18 cellular contexts compared by ENCODE assay signal in the genomic region with DNA sequence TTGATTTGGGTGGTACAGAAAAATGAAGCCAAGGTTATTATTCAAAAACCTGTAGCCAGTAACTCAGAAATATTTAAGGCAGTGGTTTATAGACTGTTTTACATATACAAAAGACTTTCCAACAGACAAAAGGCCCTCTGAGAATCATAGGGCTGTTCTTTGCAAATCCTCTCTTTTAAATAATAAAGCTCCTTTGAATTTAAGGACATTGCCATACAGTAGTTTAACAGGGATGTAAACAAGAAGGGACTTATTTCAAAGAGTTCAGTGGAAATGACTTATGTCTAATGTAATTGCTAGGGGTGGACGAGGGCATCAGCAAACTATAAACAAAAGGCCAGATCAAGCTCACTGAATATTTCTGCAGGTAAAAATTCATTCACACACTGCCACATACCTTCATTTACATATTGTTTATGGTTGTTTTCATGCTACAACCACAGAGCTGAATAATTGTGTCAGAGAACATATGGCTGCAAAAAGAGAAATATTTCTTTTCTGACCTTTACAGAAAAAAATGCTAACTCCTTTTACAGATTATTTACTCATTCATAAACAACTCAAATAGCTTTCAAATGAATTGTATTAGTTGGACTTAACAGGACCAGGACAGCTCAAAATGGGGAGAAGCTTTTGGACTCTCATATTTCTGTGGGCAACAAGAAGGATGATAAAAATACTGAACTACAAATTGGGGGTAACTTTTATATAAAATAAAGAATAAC.
"Had no signal": no experiment of that assay in that cellular context is flagged by ENCODE, and none has a peak within 500 bp of the region (broad histone marks: within the 10 kb centered on the region; RNA-seq: fewer than 3 reads in every experiment).

No MANE protein-coding gene starts in this region.

- H3K27me3 Mint-ChIP-seq: activated T-helper 17 cell treated with anti-CD3 and anti-CD28 coated beads, Interleukin-2, amount 50 U/mL, for 72 hours; central memory CD8-positive, alpha-beta T cell; naive thymus-derived CD8-positive, alpha-beta T cell; stimulated activated memory B cell treated with anti-CD40 and anti-IgM and Interleukin-4, amounts not matched to agents 10 μg/mL and 1 μg/mL and 100 μg/mL, for 72 hours had no signal

- H3K27ac ChIP-seq: adrenal gland, heart left ventricle, neutrophil, right atrium auricular region had no signal

- H3K27me3 ChIP-seq: adrenal gland, heart left ventricle, neutrophil, right atrium auricular region had no signal

- H3K4me1 Mint-ChIP-seq: activated T-helper 17 cell treated with anti-CD3 and anti-CD28 coated beads, Interleukin-2, amount 50 U/mL, for 72 hours; central memory CD8-positive, alpha-beta T cell; naive thymus-derived CD8-positive, alpha-beta T cell; stimulated activated memory B cell treated with anti-CD40 and anti-IgM and Interleukin-4, amounts not matched to agents 10 μg/mL and 1 μg/mL and 100 μg/mL, for 72 hours had no signal

- H3K9me3 Mint-ChIP-seq: activated T-helper 17 cell treated with anti-CD3 and anti-CD28 coated beads, Interleukin-2, amount 50 U/mL, for 72 hours had no signal

- H3K36me3 ChIP-seq: adrenal gland, heart left ventricle, neutrophil, right atrium auricular region had no signal

- H3K4me1 ChIP-seq: adrenal gland, heart left ventricle, right atrium auricular region had no signal

- H3K4me3 Mint-ChIP-seq: activated naive CD4-positive, alpha-beta T cell treated with anti-CD3 and anti-CD28 coated beads for 36 hours; activated T-helper 17 cell treated with anti-CD3 and anti-CD28 coated beads, Interleukin-2, amount 50 U/mL, for 72 hours; central memory CD8-positive, alpha-beta T cell; naive thymus-derived CD8-positive, alpha-beta T cell; stimulated activated memory B cell treated with anti-CD40 and anti-IgM and Interleukin-4, amounts not matched to agents 10 μg/mL and 1 μg/mL and 100 μg/mL, for 72 hours had no signal

- ATAC-seq: activated T-helper 17 cell treated with anti-CD3 and anti-CD28 coated beads, Interleukin-2, amount 50 U/mL, for 72 hours; heart left ventricle; left lobe of liver; mucosa of descending colon; naive thymus-derived CD8-positive, alpha-beta T cell; stimulated activated memory B cell treated with anti-CD40 and anti-IgM and Interleukin-4, amounts not matched to agents 10 μg/mL and 1 μg/mL and 100 μg/mL, for 72 hours had no signal

- H3K27ac Mint-ChIP-seq: activated naive CD4-positive, alpha-beta T cell treated with anti-CD3 and anti-CD28 coated beads for 36 hours; activated T-helper 17 cell treated with anti-CD3 and anti-CD28 coated beads, Interleukin-2, amount 50 U/mL, for 72 hours; naive thymus-derived CD8-positive, alpha-beta T cell; stimulated activated memory B cell treated with anti-CD40 and anti-IgM and Interleukin-4, amounts not matched to agents 10 μg/mL and 1 μg/mL and 100 μg/mL, for 72 hours had no signal

- DNase-seq: activated CD4-positive, alpha-beta T cell treated with anti-CD3 and anti-CD28 coated beads, Interleukin-2, amount 50 U/mL, for 1 hour; activated naive CD4-positive, alpha-beta T cell treated with anti-CD3 and anti-CD28 coated beads for 36 hours; activated T-cell treated with anti-CD3 and anti-CD28 coated beads for 4 hours; adrenal gland; effector memory CD4-positive, alpha-beta T cell; heart left ventricle; mammary epithelial cell; mucosa of descending colon; naive thymus-derived CD8-positive, alpha-beta T cell; trophoblast cell had no signal

- FAIRE-seq: islet of Langerhans, TTC549 had no signal

- H3K36me3 Mint-ChIP-seq: naive thymus-derived CD8-positive, alpha-beta T cell; stimulated activated memory B cell treated with anti-CD40 and anti-IgM and Interleukin-4, amounts not matched to agents 10 μg/mL and 1 μg/mL and 100 μg/mL, for 72 hours had no signal

- H3K9me3 ChIP-seq: adrenal gland, neutrophil had no signal

- H3K4me3 ChIP-seq: adrenal gland, heart left ventricle, mucosa of descending colon, right atrium auricular region had no signal
